Comparison of ENCODE assay signal across 19 cellular contexts in the genomic region with DNA sequence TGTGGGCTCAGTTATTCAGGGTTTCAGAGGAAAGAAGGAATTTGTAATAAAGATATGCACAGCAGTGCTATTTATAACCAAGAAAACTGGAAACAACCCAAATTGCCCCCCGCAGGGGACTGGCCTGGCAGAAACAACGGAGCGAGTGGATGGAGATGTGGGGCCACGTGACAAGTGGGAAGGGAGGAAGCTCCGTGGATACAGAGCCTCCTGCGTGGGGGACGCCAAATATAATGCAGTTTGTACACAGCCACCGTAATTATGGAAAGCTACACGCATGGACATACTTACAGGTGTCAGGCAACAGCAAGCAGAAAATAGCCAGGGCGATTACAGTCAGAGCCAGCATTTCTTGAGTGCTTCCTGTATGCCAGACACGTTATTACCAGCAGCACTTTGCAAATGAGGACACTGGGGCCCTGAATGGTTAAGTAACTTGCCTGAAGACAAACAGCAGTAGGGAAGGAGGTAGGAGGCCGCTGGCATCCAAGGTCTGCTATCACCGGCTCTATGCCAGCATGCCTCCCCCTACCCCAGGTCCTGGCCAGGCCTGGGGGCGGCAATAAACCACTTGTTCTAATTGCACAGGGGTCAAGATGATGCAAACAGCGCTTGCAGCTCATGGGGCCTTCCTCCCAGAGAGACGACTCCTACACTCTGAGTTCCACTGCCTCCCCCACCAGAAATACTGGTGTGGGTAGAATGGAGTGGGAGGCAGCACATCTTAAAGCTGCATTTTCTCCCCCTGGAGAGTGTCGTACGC. TPM values are rescaled to one million over a fixed set of nuclear protein-coding genes. Genes with fewer than 3 reads are reported as not detected.
DNase-seq lines count a peak whose midpoint lies in the region; TF ChIP-seq lines count a peak whose summit lies in the region.
"Had no signal": no experiment of that assay in that cellular context is flagged by ENCODE, and none has a peak within 500 bp of the region (broad histone marks: within the 10 kb centered on the region; RNA-seq: fewer than 3 reads in every experiment).

No MANE protein-coding gene starts in this region.

- H3K27me3 ChIP-seq in right atrium auricular region (no peaks in the 10 kb centered on the region), brain microvascular endothelial cell (replicated peaks) (no peaks in the 10 kb centered on the region)
- no peaks in the 10 kb centered on the region for H3K27me3 ChIP-seq in effector memory CD4-positive, alpha-beta T cell (replicated peaks; ENCODE audit: control insufficient read depth, insufficient read depth, low read length, poor library complexity, severe bottlenecking)
- H3K27me3 ChIP-seq: BLaER1 treated with 17β-estradiol and CSF1 and Interleukin-3, amounts not matched to agents 10 nM and 100 nM; gastrocnemius medialis had no signal

- DNase-seq in NCI-H69 (lab: John Stamatoyannopoulos, UW) (peak; percentile 34), right atrium auricular region (ENCODE audit: low spot score) (no peak), brain microvascular endothelial cell (no peak), NCI-H2081 treated with DMSO at 0.1 percent for 48 hours (lab: John Stamatoyannopoulos, UW) (no peak)
- no peak for DNase-seq in effector memory CD4-positive, alpha-beta T cell
- DNase-seq: activated CD4-positive, alpha-beta T cell treated with anti-CD3 and anti-CD28 coated beads, Interleukin-2, amount 50 U/mL, for 1 hour; activated naive CD4-positive, alpha-beta T cell treated with anti-CD3 and anti-CD28 coated beads, Interleukin-2, amount 10 ng/mL, durations not matched to agents 7 days and 5 days; central memory CD4-positive, alpha-beta T cell; DMS 273 treated with DMSO at 0.1 percent for 48 hours; gastrocnemius medialis; MM.1S; NCI-H2029; NCI-H510A treated with DMSO at 0.1 percent for 48 hours; SK-N-SH had no signal

- H3K36me3 Mint-ChIP-seq in brain: no peaks in the 10 kb centered on the region
- H3K36me3 Mint-ChIP-seq: activated naive CD4-positive, alpha-beta T cell treated with anti-CD3 and anti-CD28 coated beads, Interleukin-2, amount 10 ng/mL, durations not matched to agents 7 days and 5 days had no signal

- H3K4me3 ChIP-seq in right atrium auricular region (no peak overlapping the region), brain microvascular endothelial cell (ENCODE audit: low read depth, low read length) (no peak overlapping the region)
- H3K4me3 ChIP-seq in effector memory CD4-positive, alpha-beta T cell (ENCODE audit: insufficient read depth, low read depth, low read length, poor library complexity, severe bottlenecking): no peak overlapping the region
- H3K4me3 ChIP-seq: BLaER1 treated with 17β-estradiol and CSF1 and Interleukin-3, amounts not matched to agents 10 nM and 100 nM; gastrocnemius medialis had no signal

- no peak for TF ChIP-seq CTCF in brain (conservative IDR thresholded peaks at IDR 0.05)
- no peak for TF ChIP-seq CTCF in right atrium auricular region (IDR thresholded peaks at IDR 0.05)
- no peak for TF ChIP-seq CTCF in brain microvascular endothelial cell (IDR thresholded peaks at IDR 0.05; ENCODE audit: low read depth, low read length, missing control alignments)

- H3K4me3 Mint-ChIP-seq in brain: peak overlapping the region in 3 of 5 experiments; percentile 31 to 61 (median 52)
- H3K4me3 Mint-ChIP-seq: activated naive CD4-positive, alpha-beta T cell treated with anti-CD3 and anti-CD28 coated beads, Interleukin-2, amount 10 ng/mL, durations not matched to agents 7 days and 5 days; memory B cell; natural killer cell treated with Interleukin-12 subunit alpha and Interleukin-12 subunit beta and Interleukin-15 and Interleukin-18, amount 100 ng/mL, for 72 hours had no signal

- peaks cover 8% of the 10 kb centered on the region for H3K27me3 Mint-ChIP-seq in brain
- H3K27me3 Mint-ChIP-seq: memory B cell had no signal

- in situ Hi-C loops in brain microvascular endothelial cell (cut with HindIII; ENCODE audit: low pct_ligation_motif_present, low sequenced_read_pairs): no loop called here

- H3K4me1 Mint-ChIP-seq in brain: peaks cover 23% of the 10 kb centered on the region
- H3K4me1 Mint-ChIP-seq: activated naive CD4-positive, alpha-beta T cell treated with anti-CD3 and anti-CD28 coated beads, Interleukin-2, amount 10 ng/mL, durations not matched to agents 7 days and 5 days had no signal

- H3K9me3 ChIP-seq in right atrium auricular region: peaks cover 0 to 8% of the 10 kb centered on the region in 2 donors
- no peaks in the 10 kb centered on the region for H3K9me3 ChIP-seq in effector memory CD4-positive, alpha-beta T cell (ENCODE audit: control insufficient read depth, low read length)
- H3K9me3 ChIP-seq: gastrocnemius medialis had no signal

- H3K4me1 ChIP-seq in right atrium auricular region: peaks cover 0 to 23% of the 10 kb centered on the region in 2 donors
- H3K4me1 ChIP-seq in effector memory CD4-positive, alpha-beta T cell (ENCODE audit: control insufficient read depth, insufficient read depth, low read length, poor library complexity, severe bottlenecking): no peaks in the 10 kb centered on the region

- H3K27ac Mint-ChIP-seq in brain: peak overlapping the region; percentile 75 to 95 (median 88)
- H3K27ac Mint-ChIP-seq: activated naive CD4-positive, alpha-beta T cell treated with anti-CD3 and anti-CD28 coated beads, Interleukin-2, amount 10 ng/mL, durations not matched to agents 7 days and 5 days; memory B cell; natural killer cell treated with Interleukin-12 subunit alpha and Interleukin-12 subunit beta and Interleukin-15 and Interleukin-18, amount 100 ng/mL, for 72 hours had no signal

- H3K27ac ChIP-seq in right atrium auricular region: peak overlapping the region; percentile 72 to 88
- H3K27ac ChIP-seq in temporal lobe (ENCODE audit: low read depth, low read length): peak overlapping the region; percentile 56
- no peak overlapping the region for H3K27ac ChIP-seq in effector memory CD4-positive, alpha-beta T cell (ENCODE audit: insufficient read depth, low read length, poor library complexity, severe bottlenecking)
- no peak overlapping the region for H3K27ac ChIP-seq in brain microvascular endothelial cell
- H3K27ac ChIP-seq: BLaER1 treated with 17β-estradiol and CSF1 and Interleukin-3, amounts not matched to agents 10 nM and 100 nM; gastrocnemius medialis had no signal

- H3K36me3 ChIP-seq in right atrium auricular region (no peaks in the 10 kb centered on the region), brain microvascular endothelial cell (replicated peaks) (no peaks in the 10 kb centered on the region)
- no peaks in the 10 kb centered on the region for H3K36me3 ChIP-seq in effector memory CD4-positive, alpha-beta T cell (ENCODE audit: control insufficient read depth, insufficient read depth, low read length)
- H3K36me3 ChIP-seq: BLaER1 treated with 17β-estradiol and CSF1 and Interleukin-3, amounts not matched to agents 10 nM and 100 nM; gastrocnemius medialis had no signal

- peaks cover 7 to 33% (median 23%) of the 10 kb centered on the region in 5 experiments for H3K9me3 Mint-ChIP-seq in brain
- H3K9me3 Mint-ChIP-seq: natural killer cell treated with Interleukin-12 subunit alpha and Interleukin-12 subunit beta and Interleukin-15 and Interleukin-18, amount 100 ng/mL, for 72 hours had no signal

RNA-seq across cellular contexts. Expression of a gene that starts 8.8 kb away (rescaled TPM):
- polyA plus RNA-seq in brain (ENCODE audit: insufficient read depth, low read depth, low replicate concordance): 88.4 TPM
- total RNA-seq in right atrium auricular region: 10 to 100 TPM; 79.9 to 84.7 TPM
- total RNA-seq in temporal lobe: 76.7 TPM

Comparison
In these comparisons a context has a peak if more than half of its experiments do, and no peak if none do; other contexts are left out.
1. H3K27ac ChIP-seq: peak in right atrium auricular region (2 of 2) and temporal lobe (single experiment); none in effector memory CD4-positive, alpha-beta T cell (single experiment) and brain microvascular endothelial cell (single experiment).